ENCODE assay signal across 15 cellular contexts in genomic region chr17:52470553-52470952, GRCh38.
A peak's percentile ranks its signal among the peaks of the same experiment; 100 is the strongest.
DNase-seq lines count a peak whose midpoint lies in the region; ATAC-seq and TF ChIP-seq lines count a peak whose summit lies in the region.
"Had no signal": no experiment of that assay in that cellular context is flagged by ENCODE, and none has a peak within 500 bp of the region (broad histone marks: within the 10 kb centered on the region; RNA-seq: fewer than 3 reads in every experiment).

No MANE protein-coding gene starts in this region.

- DNase-seq in NCI-H2196 (lab: John Stamatoyannopoulos, UW; ENCODE audit: unreplicated experiment) = peak; percentile 6
- DNase-seq in NCI-H2196 treated with DMSO at 0.1 percent for 48 hours (lab: John Stamatoyannopoulos, UW; ENCODE audit: unreplicated experiment) = no peak
- DNase-seq in G401 (ENCODE audit: low spot score) = peak; percentile 44
- DNase-seq in PC-3 = no peak
- DNase-seq in mesendoderm = peak; percentile 28
- DNase-seq in activated CD4-positive, alpha-beta T cell treated with anti-CD3 and anti-CD28 coated beads, Interleukin-2, amount 10 ng/mL, durations not matched to agents 24 days and 14 days = no peak
- no peak for DNase-seq in testis
- DNase-seq: NCI-H1092, NCI-H1694 treated with DMSO at 0.1 percent for 48 hours, NCI-H2171 treated with DMSO at 0.1 percent for 48 hours, NCI-H526, SIG-M5 had no signal

- no peak overlapping the region for H3K4me3 Mint-ChIP-seq in activated CD4-positive, alpha-beta T cell treated with anti-CD3 and anti-CD28 coated beads, Interleukin-2, amount 10 ng/mL, durations not matched to agents 24 days and 14 days
- H3K4me3 Mint-ChIP-seq: T-helper 2 cell treated with Interferon-gamma antibody and Interleukin-4, amounts not matched to agents 5 μg/mL and 100 μg/mL, for 36 hours had no signal

- no peaks in the 10 kb centered on the region for H4K20me1 ChIP-seq in PC-3 (ENCODE audit: low read length)

- no peak overlapping the region for H2AFZ ChIP-seq in PC-3 (ENCODE audit: low read length)

- H2BK120ac ChIP-seq in mesendoderm (ENCODE audit: low read depth, low read length) = no peak overlapping the region

- POLR2A ChIA-PET in PC-3 (lab: Charles Lee; ENCODE audit: unreplicated experiment) = no interaction called here

- H3K18ac ChIP-seq in mesendoderm (ENCODE audit: low read length) = no peak overlapping the region

- no peak overlapping the region for H3K4me3 ChIP-seq in PC-3 (ENCODE audit: low read length)
- no peak overlapping the region for H3K4me3 ChIP-seq in mesendoderm (ENCODE audit: low read length)
- no peak overlapping the region for H3K4me3 ChIP-seq in testis
- H3K4me3 ChIP-seq: K562 had no signal

- H2BK15ac ChIP-seq in mesendoderm (replicated peaks; ENCODE audit: low read depth) = no peak overlapping the region

- CTCF ChIA-PET in PC-3 (lab: Charles Lee) = no interaction called here

- peaks cover 4% of the 10 kb centered on the region for H3K9me3 Mint-ChIP-seq in activated CD4-positive, alpha-beta T cell treated with anti-CD3 and anti-CD28 coated beads, Interleukin-2, amount 10 ng/mL, durations not matched to agents 24 days and 14 days

- no peak overlapping the region for H3K27ac ChIP-seq in PC-3 (ENCODE audit: low read length)
- H3K27ac ChIP-seq in mesendoderm (ENCODE audit: low read depth, low read length) = no peak overlapping the region
- H3K27ac ChIP-seq in testis = no peak overlapping the region

- H3K9me3 ChIP-seq in PC-3 (ENCODE audit: low read length) (peaks cover 22% of the 10 kb centered on the region), testis (no peaks in the 10 kb centered on the region)

- H3K27me3 Mint-ChIP-seq in activated CD4-positive, alpha-beta T cell treated with anti-CD3 and anti-CD28 coated beads, Interleukin-2, amount 10 ng/mL, durations not matched to agents 24 days and 14 days = no peaks in the 10 kb centered on the region

- H3K79me2 ChIP-seq in PC-3 (ENCODE audit: low read length) (no peaks in the 10 kb centered on the region), mesendoderm (ENCODE audit: control insufficient read depth, insufficient read depth, low read length) (no peaks in the 10 kb centered on the region)

- H4K5ac ChIP-seq in mesendoderm (ENCODE audit: low read length) = no peak overlapping the region

- H3K36me3 ChIP-seq in PC-3 (ENCODE audit: low read depth, low read length) (no peaks in the 10 kb centered on the region), mesendoderm (ENCODE audit: control insufficient read depth, insufficient read depth, low read length) (no peaks in the 10 kb centered on the region), testis (ENCODE audit: low read depth, missing control alignments) (no peaks in the 10 kb centered on the region)

- ATAC-seq in PC-3 (no peak), HG03159 (IDR thresholded peaks at IDR 0.05; ENCODE audit: unreplicated experiment) (no peak)
- ATAC-seq: K562 had no signal

- H3K56ac ChIP-seq in mesendoderm (ENCODE audit: low read length) = no peak overlapping the region

- H3K4me1 ChIP-seq in PC-3 (ENCODE audit: insufficient read depth, low read length) (no peaks in the 10 kb centered on the region), mesendoderm (ENCODE audit: control insufficient read depth, low read depth, low read length) (no peaks in the 10 kb centered on the region), testis (no peaks in the 10 kb centered on the region)

- no peaks in the 10 kb centered on the region for H3K36me3 Mint-ChIP-seq in activated CD4-positive, alpha-beta T cell treated with anti-CD3 and anti-CD28 coated beads, Interleukin-2, amount 10 ng/mL, durations not matched to agents 24 days and 14 days (ENCODE audit: low read depth)

- no peak overlapping the region for H3K27ac Mint-ChIP-seq in activated CD4-positive, alpha-beta T cell treated with anti-CD3 and anti-CD28 coated beads, Interleukin-2, amount 10 ng/mL, durations not matched to agents 24 days and 14 days
- H3K27ac Mint-ChIP-seq: T-helper 2 cell treated with Interferon-gamma antibody and Interleukin-4, amounts not matched to agents 5 μg/mL and 100 μg/mL, for 36 hours had no signal

- no peaks in the 10 kb centered on the region for H3K79me1 ChIP-seq in mesendoderm (ENCODE audit: low read length)

- no peak overlapping the region for H2BK5ac ChIP-seq in mesendoderm (ENCODE audit: low read length)

- no peak for TF ChIP-seq POLR2A in testis (IDR thresholded peaks at IDR 0.05)

- H3K4me1 Mint-ChIP-seq in activated CD4-positive, alpha-beta T cell treated with anti-CD3 and anti-CD28 coated beads, Interleukin-2, amount 10 ng/mL, durations not matched to agents 24 days and 14 days = no peaks in the 10 kb centered on the region

- H3K4ac ChIP-seq in mesendoderm (ENCODE audit: low read depth, low read length) = no peak overlapping the region

- in situ Hi-C loops in G401 (cut with HindIII; ENCODE audit: low sequenced_read_pairs) = no loop called here

- no peak overlapping the region for H2AK5ac ChIP-seq in mesendoderm (ENCODE audit: low read length)

- H3K23ac ChIP-seq in mesendoderm (ENCODE audit: low read length) = no peak overlapping the region

- intact Hi-C loops in PC-3 (cut with micrococcal nuclease) (no loop called here), testis (cut with DNase I; ENCODE audit: low total_unique reads) (no loop called here)
- intact Hi-C loops in activated CD4-positive, alpha-beta T cell treated with anti-CD3 and anti-CD28 coated beads, Interleukin-2, amount 10 ng/mL, durations not matched to agents 24 days and 14 days (cut with micrococcal nuclease) = no loop called here

- BruUV-seq in PC-3 (replicated peaks; lab: Mats Ljungman, UMichigan) = no TSS peak

- H3K9ac ChIP-seq in PC-3 (ENCODE audit: low read length) (no peak overlapping the region), mesendoderm (ENCODE audit: low read length) (no peak overlapping the region)

- H3K27me3 ChIP-seq in PC-3 (ENCODE audit: low read length) (no peaks in the 10 kb centered on the region), mesendoderm (ENCODE audit: insufficient read depth, low read length, poor library complexity) (no peaks in the 10 kb centered on the region), testis (no peaks in the 10 kb centered on the region)

- no CpG with 5 or more reads among the region's 2 CpGs for WGBS in mesendoderm (ENCODE audit: extremely low coverage, insufficient coverage, low lambda C conversion rate)
- WGBS in testis, 2 donors = 93 to 98% methylated on average over 2 of the region's 2 CpGs

- H3F3A ChIP-seq in PC-3 (ENCODE audit: low read length, unreplicated experiment) = no peaks in the 10 kb centered on the region

- H3K4me2 ChIP-seq in PC-3 (ENCODE audit: low read length) = no peak overlapping the region
- no peak overlapping the region for H3K4me2 ChIP-seq in mesendoderm (ENCODE audit: low read length)

- no peaks in the 10 kb centered on the region for H3K9me2 ChIP-seq in PC-3 (replicated peaks; ENCODE audit: low read length)

- H4K8ac ChIP-seq in mesendoderm (ENCODE audit: low read depth, low read length) = no peak overlapping the region

- TF ChIP-seq CTCF in PC-3 (conservative IDR thresholded peaks at IDR 0.05; ENCODE audit: low read depth, low read length) (0 out of 2 replicates have a peak, but pooled peaks have one; percentile 11), testis (IDR thresholded peaks at IDR 0.05) (no peak)

Comparison
In these comparisons a context has a peak if more than half of its experiments do, and no peak if none do; other contexts are left out.
1. DNase-seq: peak in NCI-H2196 (single experiment), G401 (single experiment) and mesendoderm (single experiment); none in NCI-H2196 treated with DMSO at 0.1 percent for 48 hours (single experiment), PC-3 (single experiment), activated CD4-positive, alpha-beta T cell treated with anti-CD3 and anti-CD28 coated beads, Interleukin-2, amount 10 ng/mL, durations not matched to agents 24 days and 14 days (single experiment) and testis (single experiment).